Comparison of ENCODE assay signal across 8 cellular contexts in the genomic region with DNA sequence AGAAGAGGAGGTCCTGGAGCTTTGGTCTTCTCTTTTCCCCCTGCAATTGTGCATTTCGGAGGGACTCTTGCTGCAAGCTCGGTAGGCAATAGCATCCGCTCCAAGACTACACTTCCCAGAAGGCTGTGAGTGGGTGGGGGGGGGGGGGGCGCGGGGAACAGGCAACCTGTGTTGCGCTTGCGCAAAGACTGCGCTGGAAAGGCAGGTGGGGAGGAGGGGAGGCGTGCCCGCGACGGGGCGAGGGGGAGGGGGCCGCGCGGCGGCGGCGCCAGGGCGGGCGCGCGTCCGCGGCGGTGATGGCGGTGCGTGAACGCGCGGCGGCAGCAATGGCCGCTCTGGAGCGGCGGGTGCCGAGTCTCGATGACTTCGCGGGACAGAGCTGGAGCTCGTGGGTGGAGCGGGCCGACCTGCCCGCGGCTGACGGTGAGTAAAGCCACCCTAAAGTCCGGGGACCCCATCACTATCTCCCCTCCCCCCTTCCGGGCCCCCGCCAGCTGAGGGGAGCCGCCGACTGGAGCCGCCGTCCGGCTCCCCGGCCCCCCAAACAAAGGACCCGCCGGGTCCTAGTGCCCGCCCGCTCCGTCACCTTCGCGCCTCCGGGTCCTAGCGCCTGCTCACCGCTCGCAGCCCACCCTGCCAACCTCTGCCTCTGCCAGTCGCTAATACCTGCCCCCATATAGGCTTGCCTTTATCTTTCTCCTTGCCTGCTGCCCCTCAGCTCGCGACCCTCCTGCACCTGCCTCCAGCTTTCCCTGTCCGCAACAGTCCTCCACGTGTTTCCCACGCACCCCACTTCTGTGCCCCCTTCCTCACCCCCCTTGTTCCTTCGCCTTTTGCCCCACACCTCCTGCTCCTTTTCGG. TPM values are rescaled to one million over a fixed set of nuclear protein-coding genes. Genes with fewer than 3 reads are reported as not detected.
DNase-seq lines count a peak whose midpoint lies in the region; ATAC-seq and TF ChIP-seq lines count a peak whose summit lies in the region.

Gene ATXN7L2, plus strand, starts transcription at position 248 of the 861 bp plus-strand sequence. Its CDS starts 49 bp downstream, at position 297.

- no peaks in the 10 kb centered on the region for H3F3A ChIP-seq in SK-N-SH (replicated peaks; ENCODE audit: insufficient read depth)

- peaks cover 12% of the 10 kb centered on the region; the same call in 1 of the 2 replicates for H3K79me2 ChIP-seq in SK-N-SH (ENCODE audit: insufficient read depth)

- TF ChIP-seq RAD21 in SK-N-SH (IDR thresholded peaks at IDR 0.05; ENCODE audit: low read length): no peak

- H3K36me3 ChIP-seq in SK-N-SH (replicated peaks in 1 of 2; ENCODE audit: control insufficient read depth in 1 of 2, insufficient read depth in 2 of 2, low read length in 1 of 2): peaks cover 0 to 11% of the 10 kb centered on the region in 2 experiments

- ATAC-seq in omental fat pad (ENCODE audit: low FRiP score): peak; percentile 92

- H3K36me3 Mint-ChIP-seq in HFFc6 (ENCODE audit: low read depth): peaks cover 14% of the 10 kb centered on the region; the same call in 1 of the 2 replicates
- H3K36me3 Mint-ChIP-seq in activated naive CD4-positive, alpha-beta T cell treated with anti-CD3 and anti-CD28 coated beads, Interleukin-2, amount 10 ng/mL, durations not matched to agents 7 days and 5 days: peaks cover 15% of the 10 kb centered on the region

- POLR2A ChIA-PET in SK-N-SH (lab: Yijun Ruan, JAX): interaction anchor here (1.0 to 1.4 kb wide), 4 partner anchors 19 to 86 kb away, joined by 3 to 7 read pairs (median 3); partner anchors contain the start of gene SORT1

- no peaks in the 10 kb centered on the region for H3K9me2 ChIP-seq in SK-N-SH

- H3K9ac ChIP-seq in SK-N-SH: peak within 1 kb of the TSS; percentile 87

- H3K4me3 ChIP-seq in NB4 (ENCODE audit: low read depth, low read length): peak within 1 kb of the TSS; percentile 81
- peak within 1 kb of the TSS; percentile 64 to 82 for H3K4me3 ChIP-seq in SK-N-SH (ENCODE audit: low read depth in 2 of 2, low read length in 1 of 2)

- TF ChIP-seq EP300 in SK-N-SH (IDR thresholded peaks at IDR 0.05; ENCODE audit: borderline replicate concordance in 1 of 2, low read depth in 1 of 2, low read length in 1 of 2): 0 out of 4 replicates have a peak, but pooled peaks of 1 of the 2 experiments have one; percentile 18

- H3K27me3 Mint-ChIP-seq in HFFc6 (ENCODE audit: insufficient read depth): peaks cover 5% of the 10 kb centered on the region
- peaks cover 40% of the 10 kb centered on the region for H3K27me3 Mint-ChIP-seq in activated naive CD4-positive, alpha-beta T cell treated with anti-CD3 and anti-CD28 coated beads, Interleukin-2, amount 10 ng/mL, durations not matched to agents 7 days and 5 days

- TF ChIP-seq CTCF in HFFc6 (IDR thresholded peaks at IDR 0.05): no peak; the same call in 1 of the 2 replicates
- no peak for TF ChIP-seq CTCF in NB4 (IDR thresholded peaks at IDR 0.05; ENCODE audit: low read depth, low read length)
- no peak for TF ChIP-seq CTCF in SK-N-SH (IDR thresholded peaks at IDR 0.05)
- TF ChIP-seq CTCF in omental fat pad (IDR thresholded peaks at IDR 0.05): no peak

- H3K4me1 Mint-ChIP-seq in HFFc6 (ENCODE audit: low read depth): peaks cover 22% of the 10 kb centered on the region
- peaks cover 38% of the 10 kb centered on the region for H3K4me1 Mint-ChIP-seq in activated naive CD4-positive, alpha-beta T cell treated with anti-CD3 and anti-CD28 coated beads, Interleukin-2, amount 10 ng/mL, durations not matched to agents 7 days and 5 days

- H2AFZ ChIP-seq in SK-N-SH (ENCODE audit: low read depth): peak within 1 kb of the TSS; percentile 95

- H3K9me3 ChIP-seq in SK-N-SH: no peaks in the 10 kb centered on the region

- H3K4me3 Mint-ChIP-seq in HFFc6: peak within 1 kb of the TSS; percentile 97
- H3K4me3 Mint-ChIP-seq in activated naive CD4-positive, alpha-beta T cell treated with anti-CD3 and anti-CD28 coated beads, Interleukin-2, amount 10 ng/mL, durations not matched to agents 7 days and 5 days: peak within 1 kb of the TSS; percentile 92

- H3K4me2 ChIP-seq in SK-N-SH: peak within 1 kb of the TSS; percentile 96

- no peaks in the 10 kb centered on the region for H4K20me1 ChIP-seq in SK-N-SH (ENCODE audit: insufficient read depth)

- TF ChIP-seq POLR2A in NB4 (IDR thresholded peaks at IDR 0.05; ENCODE audit: extremely low read depth, insufficient read length): peak; percentile 63

- peaks cover 24% of the 10 kb centered on the region for H3K27me3 ChIP-seq in SK-N-SH (ENCODE audit: insufficient read depth)

- H3K4me1 ChIP-seq in SK-N-SH (ENCODE audit: control insufficient read depth in 1 of 2, insufficient read depth in 2 of 2, low read depth in 1 of 2, low read length in 1 of 2): peaks cover 6 to 15% of the 10 kb centered on the region in 2 experiments; a peak in 2 of 4 replicates

- H3K27ac Mint-ChIP-seq in HFFc6: peak within 1 kb of the TSS; percentile 70
- H3K27ac Mint-ChIP-seq in activated naive CD4-positive, alpha-beta T cell treated with anti-CD3 and anti-CD28 coated beads, Interleukin-2, amount 10 ng/mL, durations not matched to agents 7 days and 5 days: peak within 1 kb of the TSS; percentile 82

- H3K27ac ChIP-seq in SK-N-SH (ENCODE audit: low read depth in 2 of 2, low read length in 1 of 2) (peak within 1 kb of the TSS; percentile 70 to 93), temporal lobe (ENCODE audit: low read depth, low read length) (peak within 1 kb of the TSS; percentile 94)

- CTCF ChIA-PET in SK-N-SH (lab: Yijun Ruan, JAX): interaction anchor here (0.6 to 40.2 kb wide), 10 partner anchors 10 to 501 kb away, joined by 3 to 1710 read pairs (median 4); partner anchors contain the start of genes AHCYL1, AMIGO1, CYB561D1 and GNAI3
- CTCF ChIA-PET in activated naive CD4-positive, alpha-beta T cell treated with anti-CD3 and anti-CD28 coated beads, Interleukin-2, amount 10 ng/mL, durations not matched to agents 7 days and 5 days (lab: Charles Lee): interaction anchor here (0.9 to 37.4 kb wide), 10 partner anchors 9 to 384 kb away, joined by 3 to 1080 read pairs (median 3); partner anchors contain the start of genes CYB561D1, GNAI3 and GPR61

- under 1% methylated on average over 27 of the region's 73 CpGs for WGBS in SK-N-SH (ENCODE audit: low lambda C conversion rate)

- H3K9me3 Mint-ChIP-seq in HFFc6: no peaks in the 10 kb centered on the region
- no peaks in the 10 kb centered on the region for H3K9me3 Mint-ChIP-seq in activated naive CD4-positive, alpha-beta T cell treated with anti-CD3 and anti-CD28 coated beads, Interleukin-2, amount 10 ng/mL, durations not matched to agents 7 days and 5 days

- DNase-seq in GM04504 (ENCODE audit: low read depth): peak; percentile 82
- peak; percentile 87 for DNase-seq in HFFc6
- peak; percentile 89 for DNase-seq in NB4 (ENCODE audit: low read depth)
- DNase-seq in SK-N-SH: peak; percentile 100
- peak; percentile 93 for DNase-seq in activated naive CD4-positive, alpha-beta T cell treated with anti-CD3 and anti-CD28 coated beads, Interleukin-2, amount 10 ng/mL, durations not matched to agents 7 days and 5 days
- DNase-seq in germinal center (ENCODE audit: low spot score): peak; percentile 100
- no peak for DNase-seq in omental fat pad (ENCODE audit: low spot score)

TF ChIP-seq in SK-N-SH, 30 proteins besides CTCF, POLR2A, EP300 and RAD21 (continues in another document):
- TF ChIP-seq FOXJ3 (CRISPR knock-in tag; IDR thresholded peaks at IDR 0.05): no peak
- TF ChIP-seq MEF2A (IDR thresholded peaks at IDR 0.05; ENCODE audit: borderline replicate concordance, low read depth): no peak
- TF ChIP-seq ELF1 (IDR thresholded peaks at IDR 0.05): no peak
- no peak for TF ChIP-seq TEAD4 (IDR thresholded peaks at IDR 0.05; ENCODE audit: borderline replicate concordance, insufficient read depth)
- TF ChIP-seq TAF1 (IDR thresholded peaks at IDR 0.05; ENCODE audit: borderline replicate concordance, low read depth, low read length): peak; percentile 96
- no peak for TF ChIP-seq RFX5 (IDR thresholded peaks at IDR 0.05; ENCODE audit: low read length)
- TF ChIP-seq FOSL2 (IDR thresholded peaks at IDR 0.05; ENCODE audit: borderline replicate concordance, low read depth): no peak
- no peak for TF ChIP-seq GATA2 (CRISPR knock-in tag; IDR thresholded peaks at IDR 0.05)
- TF ChIP-seq PBX3 (IDR thresholded peaks at IDR 0.05): peak; percentile 77
- no peak for TF ChIP-seq GABPA (IDR thresholded peaks at IDR 0.05; ENCODE audit: low read depth)
- no peak for TF ChIP-seq CHD2 (IDR thresholded peaks at IDR 0.05; ENCODE audit: low read length, partially characterized antibody)
- TF ChIP-seq, protein P1, sequence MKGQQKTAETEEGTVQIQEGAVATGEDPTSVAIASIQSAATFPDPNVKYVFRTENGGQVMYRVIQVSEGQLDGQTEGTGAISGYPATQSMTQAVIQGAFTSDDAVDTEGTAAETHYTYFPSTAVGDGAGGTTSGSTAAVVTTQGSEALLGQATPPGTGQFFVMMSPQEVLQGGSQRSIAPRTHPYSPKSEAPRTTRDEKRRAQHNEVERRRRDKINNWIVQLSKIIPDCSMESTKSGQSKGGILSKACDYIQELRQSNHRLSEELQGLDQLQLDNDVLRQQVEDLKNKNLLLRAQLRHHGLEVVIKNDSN (IDR thresholded peaks at IDR 0.05; ENCODE audit: borderline replicate concordance, low read depth): no peak
- peak; percentile 70 for TF ChIP-seq NRF1 (IDR thresholded peaks at IDR 0.05; ENCODE audit: low read depth, low read length)
- TF ChIP-seq, protein P2, sequence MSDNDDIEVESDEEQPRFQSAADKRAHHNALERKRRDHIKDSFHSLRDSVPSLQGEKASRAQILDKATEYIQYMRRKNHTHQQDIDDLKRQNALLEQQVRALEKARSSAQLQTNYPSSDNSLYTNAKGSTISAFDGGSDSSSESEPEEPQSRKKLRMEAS (IDR thresholded peaks at IDR 0.05; ENCODE audit: low read depth): peak; percentile 83; the same call in 1 of the 2 replicates
- no peak for TF ChIP-seq JUND (IDR thresholded peaks at IDR 0.05)

RNA-seq across cellular contexts. Expression of gene ATXN7L2, which starts in this region (rescaled TPM):
- 1 to 10 TPM; 5.6 to 7.3 (median 6.4) TPM for total RNA-seq in HFFc6 (2021; fragmentation: NEBNext Ultra II Directional; extraction: Animal tissue kit (Norgen Biotek cat#: 25700))
- 3.9 and 4.0 TPM in 2 replicates for polyA plus RNA-seq in SK-N-SH (2012; rRNA removed)
- polyA plus RNA-seq in SK-N-SH (2012; cell fraction: cytosol; rRNA removed): 1.5 and 2.7 TPM in 2 replicates
- polyA plus RNA-seq in SK-N-SH (2012; cell fraction: nucleus; rRNA removed): 12.7 and 20.3 TPM in 2 replicates
- total RNA-seq in omental fat pad: 1 to 10 TPM; 3.5 to 5.3 (median 4.7) TPM
- 4.2 TPM for total RNA-seq in temporal lobe
